In the genomic region with DNA sequence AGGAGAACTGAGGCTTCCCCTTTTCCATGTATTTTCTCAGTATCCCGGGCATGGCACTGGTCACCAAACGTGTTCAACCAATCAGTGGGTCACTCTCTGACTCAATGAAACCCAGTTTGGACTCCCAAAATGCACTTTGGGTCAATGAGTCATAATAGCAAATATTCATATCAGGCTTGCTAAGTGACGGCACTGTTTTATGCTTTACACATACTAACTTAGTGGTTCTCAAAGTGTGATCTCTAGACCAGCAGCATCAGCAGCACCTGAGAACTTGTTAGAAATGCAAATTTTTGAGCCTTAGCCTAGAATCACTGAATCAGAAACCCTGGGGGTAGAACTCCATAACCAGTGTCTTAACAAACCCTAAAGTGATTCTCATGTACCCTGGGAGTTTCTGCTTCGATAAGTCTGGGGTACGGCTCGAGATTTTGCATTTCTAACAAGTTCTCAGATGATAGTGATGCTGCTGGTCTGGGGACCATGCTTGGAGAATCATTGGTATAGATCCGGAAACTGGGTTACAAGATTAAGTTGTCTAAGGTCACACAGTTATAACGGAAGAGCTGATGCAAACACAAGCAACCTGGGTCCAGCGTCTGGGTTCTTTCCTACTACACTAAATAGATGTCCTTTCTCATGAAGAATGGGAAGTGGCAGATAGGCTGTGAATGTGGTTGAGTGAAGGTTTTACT, we compare ENCODE assay signal across 11 cellular contexts. TPM values are rescaled to one million over a fixed set of nuclear protein-coding genes. Genes with fewer than 3 reads are reported as not detected.
DNase-seq lines count a peak whose midpoint lies in the region; ATAC-seq and TF ChIP-seq lines count a peak whose summit lies in the region.
"Had no signal": no experiment of that assay in that cellular context is flagged by ENCODE, and none has a peak within 500 bp of the region (broad histone marks: within the 10 kb centered on the region; RNA-seq: fewer than 3 reads in every experiment).

No MANE protein-coding gene starts in this region.

- no peaks in the 10 kb centered on the region for H3K36me3 ChIP-seq in mammary epithelial cell (ENCODE audit: insufficient read depth, low read length)
- peaks cover 11% of the 10 kb centered on the region; the same call in 1 of the 2 replicates for H3K36me3 ChIP-seq in GM23338 (ENCODE audit: insufficient read depth)

- peak; percentile 95 for DNase-seq in CD1c-positive myeloid dendritic cell (ENCODE audit: extremely low spot score)
- DNase-seq in activated T-cell treated with anti-CD3 and anti-CD28 coated beads, Interleukin-2, amount 50 U/mL, for 48 hours, result peak; percentile 65 to 68
- DNase-seq in HuH-7.5 (ENCODE audit: low spot score), result no peak
- no peak for DNase-seq in mammary epithelial cell
- no peak for DNase-seq in GM23338 (ENCODE audit: low spot score)
- DNase-seq in glomerular visceral epithelial cell (ENCODE audit: extremely low spot score), result no peak
- DNase-seq: endodermal cell, right cardiac atrium had no signal

- 0 out of 2 replicates have a peak, but pooled peaks cover 10% of the 10 kb centered on the region for H3F3A ChIP-seq in GM23338 (replicated peaks; ENCODE audit: low read depth)

- H3K4me1 ChIP-seq in mammary epithelial cell (ENCODE audit: insufficient read depth, low read length) (peaks cover 18% of the 10 kb centered on the region), GM23338 (ENCODE audit: insufficient read depth) (peaks cover 27% of the 10 kb centered on the region)

- no peak for TF ChIP-seq CTCF in mammary epithelial cell (conservative IDR thresholded peaks at IDR 0.05 in 1 of 2, IDR thresholded peaks at IDR 0.05 in 1 of 2; ENCODE audit: extremely low read depth in 1 of 2, insufficient read depth in 1 of 2, low read depth in 1 of 2, low read length in 2 of 2)
- TF ChIP-seq CTCF in GM23338 (conservative IDR thresholded peaks at IDR 0.05; ENCODE audit: low read depth in 2 of 2), result no peak

- in situ Hi-C loops in mammary epithelial cell (cut with MboI; ENCODE audit: low sequenced_read_pairs in 2 of 2), result no loop called here

- H3K9me3 Mint-ChIP-seq in GM23338, result no peaks in the 10 kb centered on the region
- H3K9me3 Mint-ChIP-seq: endodermal cell had no signal

- no peak overlapping the region for H3K4me3 Mint-ChIP-seq in GM23338
- H3K4me3 Mint-ChIP-seq: endodermal cell had no signal

- no peaks in the 10 kb centered on the region for H3K9me2 ChIP-seq in GM23338 (ENCODE audit: insufficient read depth)

- no peaks in the 10 kb centered on the region for H3K9me3 ChIP-seq in mammary epithelial cell (replicated peaks; ENCODE audit: insufficient read depth, low read length)

- H3K79me2 ChIP-seq in mammary epithelial cell (ENCODE audit: insufficient read depth, low read length) (no peaks in the 10 kb centered on the region), GM23338 (replicated peaks; ENCODE audit: insufficient read depth) (peaks cover 10% of the 10 kb centered on the region; the same call in 1 of the 2 replicates)

- no peak overlapping the region for H2AFZ ChIP-seq in mammary epithelial cell (ENCODE audit: low read depth, low read length)
- no peak overlapping the region for H2AFZ ChIP-seq in GM23338

- dilution Hi-C loops in mammary epithelial cell (cut with HindIII; ENCODE audit: low sequenced_read_pairs), result no loop called here

- H3K36me3 Mint-ChIP-seq in GM23338 (ENCODE audit: low read depth), result peaks cover 24% of the 10 kb centered on the region

- H3K4me2 ChIP-seq in mammary epithelial cell (ENCODE audit: insufficient read depth, low read depth, low read length), result no peak overlapping the region
- no peak overlapping the region for H3K4me2 ChIP-seq in GM23338

- no TSS peak for BruUV-seq in mammary epithelial cell (replicated peaks; lab: Mats Ljungman, UMichigan)

- H4K20me1 ChIP-seq in mammary epithelial cell (ENCODE audit: insufficient read depth, low read length) (no peaks in the 10 kb centered on the region), GM23338 (replicated peaks; ENCODE audit: insufficient read depth) (peaks cover 56% of the 10 kb centered on the region)

- 94% methylated on average over 9 of the region's 9 CpGs for WGBS in mammary epithelial cell (ENCODE audit: low coverage, missing lambda C conversion rate)

- no peaks in the 10 kb centered on the region for H3K27me3 ChIP-seq in mammary epithelial cell (ENCODE audit: insufficient read depth, low read length)
- peaks cover 59% of the 10 kb centered on the region for H3K27me3 ChIP-seq in GM23338 (ENCODE audit: insufficient read depth)

- H3K27me3 Mint-ChIP-seq in GM23338 (ENCODE audit: insufficient read depth, low read depth, poor library complexity), result peaks cover 60% of the 10 kb centered on the region

- H3K4me3 ChIP-seq in mammary epithelial cell (replicated peaks in 1 of 3; ENCODE audit: insufficient read depth in 1 of 3, low read depth in 2 of 3, low read length in 3 of 3) (no peak overlapping the region), GM23338 (no peak overlapping the region)

- ATAC-seq in GM19025 (IDR thresholded peaks at IDR 0.05; ENCODE audit: low read depth, unreplicated experiment) (peak; percentile 59), HG03060 (IDR thresholded peaks at IDR 0.05; ENCODE audit: low read depth, unreplicated experiment) (peak; percentile 52), GM23338 (no peak)
- ATAC-seq: right cardiac atrium, Right ventricle myocardium inferior had no signal

- no peak overlapping the region for H3K27ac Mint-ChIP-seq in GM23338
- H3K27ac Mint-ChIP-seq: endodermal cell had no signal

- intact Hi-C loops in mammary epithelial cell (cut with micrococcal nuclease), result loop anchor here (2.0 kb wide), 1 partner anchor 29 kb away; no protein-coding TSS in a partner anchor

- H3K4me1 Mint-ChIP-seq in GM23338, result peaks cover 35% of the 10 kb centered on the region

- CTCF ChIA-PET in mammary epithelial cell (lab: Charles Lee; ENCODE audit: low non-redundant PET), result no interaction called here

- H3K27ac ChIP-seq in mammary epithelial cell (ENCODE audit: insufficient read depth, low read depth, low read length) (no peak overlapping the region), GM23338 (ENCODE audit: low read depth) (no peak overlapping the region)

- H3K9ac ChIP-seq in mammary epithelial cell (ENCODE audit: insufficient read depth, low read length), result no peak overlapping the region

TF ChIP-seq in GM23338, 12 proteins besides CTCF, POLR2A, EP300 and RAD21:
- TF ChIP-seq EZH2phosphoT487 (IDR thresholded peaks at IDR 0.05; ENCODE audit: unreplicated experiment) (no peak), STAT1 (IDR thresholded peaks at IDR 0.05; ENCODE audit: unreplicated experiment) (no peak), JUNB (IDR thresholded peaks at IDR 0.05; ENCODE audit: unreplicated experiment) (no peak)

RNA-seq across cellular contexts. Expression of gene ETS1, which starts 35.6 kb away (rescaled TPM):
- total RNA-seq in mammary epithelial cell, result 100 to 1,000 TPM in 1 of 2 donors, 10 to 100 TPM in 1; 53.0 to 115 TPM
- polyA plus RNA-seq in mammary epithelial cell (40.7 TPM), GM23338 (2016; fragmentation: Nextera tagmentation; extraction: Ambion mirVana) (25.2 and 25.6 TPM in 2 replicates)
- polyA minus RNA-seq in mammary epithelial cell, result 71.6 TPM
- 49.0 and 52.6 TPM in 2 replicates for total RNA-seq in GM23338 (2014; rRNA removed; shearing (Covaris generic))

Comparison
In these comparisons a context has a peak if more than half of its experiments do, and no peak if none do; other contexts are left out.
1. DNase-seq: peak in CD1c-positive myeloid dendritic cell (single experiment) and activated T-cell treated with anti-CD3 and anti-CD28 coated beads, Interleukin-2, amount 50 U/mL, for 48 hours (2 of 2); none in HuH-7.5 (single experiment), mammary epithelial cell (single experiment), GM23338 (single experiment) and glomerular visceral epithelial cell (single experiment).